ENCODE assay signal across 20 cellular contexts in genomic region chr4:103010827-103011226, GRCh38. TPM values are rescaled to one million over a fixed set of nuclear protein-coding genes. Genes with fewer than 3 reads are reported as not detected.
DNase-seq lines count a peak whose midpoint lies in the region; ATAC-seq and TF ChIP-seq lines count a peak whose summit lies in the region.
"Had no signal": no experiment of that assay in that cellular context is flagged by ENCODE, and none has a peak within 500 bp of the region (broad histone marks: within the 10 kb centered on the region; RNA-seq: fewer than 3 reads in every experiment).

No MANE protein-coding gene starts in this region.

- ATAC-seq in T-helper 17 cell (no peak), gastroesophageal sphincter (no peak), HG03460 (IDR thresholded peaks at IDR 0.05; ENCODE audit: unreplicated experiment) (no peak), HG02798 (IDR thresholded peaks at IDR 0.05; ENCODE audit: poor library complexity, unreplicated experiment) (no peak)

- peaks cover 11% of the 10 kb centered on the region for H3K4me1 Mint-ChIP-seq in T-helper 17 cell

- H3K27me3 ChIP-seq in gastroesophageal sphincter (no peaks in the 10 kb centered on the region), parathyroid adenoma (ENCODE audit: control insufficient read depth, insufficient read depth, low read length) (no peaks in the 10 kb centered on the region), tibial nerve (no peaks in the 10 kb centered on the region)
- H3K27me3 ChIP-seq: BLaER1, SJSA1 had no signal

- no peak overlapping the region for H3K4me3 Mint-ChIP-seq in T-helper 17 cell
- H3K4me3 Mint-ChIP-seq: CD4-positive, alpha-beta memory T cell had no signal

- TF ChIP-seq EP300 in gastroesophageal sphincter (IDR thresholded peaks at IDR 0.05) (no peak), tibial nerve (IDR thresholded peaks at IDR 0.05) (no peak)

- no peak overlapping the region for H3K4me3 ChIP-seq in gastroesophageal sphincter
- no peak overlapping the region for H3K4me3 ChIP-seq in parathyroid adenoma (ENCODE audit: low read depth, low read length)
- H3K4me3 ChIP-seq in tibial nerve, result no peak overlapping the region
- H3K4me3 ChIP-seq: BLaER1, K562, SJSA1 had no signal

- H3K4me2 ChIP-seq in parathyroid adenoma (ENCODE audit: low read length), result no peak overlapping the region
- H3K4me2 ChIP-seq: BLaER1 had no signal

- H3K4me1 ChIP-seq in gastroesophageal sphincter, result peaks cover 8 to 28% (median 16%) of the 10 kb centered on the region in 3 donors
- peaks cover 18% of the 10 kb centered on the region for H3K4me1 ChIP-seq in parathyroid adenoma
- peaks cover 0 to 20% (median 10%) of the 10 kb centered on the region in 4 donors for H3K4me1 ChIP-seq in tibial nerve
- H3K4me1 ChIP-seq: BLaER1, SJSA1 had no signal

- DNase-seq in T-helper 17 cell, result no peak
- DNase-seq in tibial nerve (ENCODE audit: low spot score in 2 of 2), result no peak
- no peak for DNase-seq in NAMALWA (ENCODE audit: low spot score)
- DNase-seq: CD4-positive, alpha-beta memory T cell; DMS153; GDM1; HCEC 1CT; NCI-H1694 treated with DMSO at 0.1 percent for 48 hours; NCI-H2107; NCI-H226; NCI-H524 treated with DMSO at 0.1 percent for 48 hours had no signal

- no peaks in the 10 kb centered on the region for H3K27me3 Mint-ChIP-seq in T-helper 17 cell
- H3K27me3 Mint-ChIP-seq: CD4-positive, alpha-beta memory T cell had no signal

- no peaks in the 10 kb centered on the region for H3K36me3 Mint-ChIP-seq in T-helper 17 cell (ENCODE audit: low read depth)
- H3K36me3 Mint-ChIP-seq: CD4-positive, alpha-beta memory T cell had no signal

- H3K9ac ChIP-seq in parathyroid adenoma, result no peak overlapping the region
- H3K9ac ChIP-seq: BLaER1 had no signal

- H3K27ac ChIP-seq in gastroesophageal sphincter (peak overlapping the region in 3 of 4 donors; percentile 74 to 83 (median 74)), parathyroid adenoma (peak overlapping the region; percentile 81), tibial nerve (peak overlapping the region in 3 of 4 donors; percentile 1 to 87 (median 78))
- H3K27ac ChIP-seq: BLaER1, SJSA1 had no signal

- H2AFZ ChIP-seq in parathyroid adenoma, result peak overlapping the region; percentile 73

- TF ChIP-seq POLR2A in gastroesophageal sphincter (IDR thresholded peaks at IDR 0.05) (no peak), tibial nerve (IDR thresholded peaks at IDR 0.05) (no peak)

- TF ChIP-seq CTCF in gastroesophageal sphincter (IDR thresholded peaks at IDR 0.05) (no peak), parathyroid adenoma (IDR thresholded peaks at IDR 0.05) (no peak), tibial nerve (IDR thresholded peaks at IDR 0.05) (no peak)

- H3K79me2 ChIP-seq in parathyroid adenoma, result no peaks in the 10 kb centered on the region

- H3K27ac Mint-ChIP-seq in T-helper 17 cell, result peak overlapping the region; percentile 29

- no peaks in the 10 kb centered on the region for H3K36me3 ChIP-seq in gastroesophageal sphincter
- H3K36me3 ChIP-seq in parathyroid adenoma (ENCODE audit: control insufficient read depth, insufficient read depth, low read length), result no peaks in the 10 kb centered on the region
- no peaks in the 10 kb centered on the region for H3K36me3 ChIP-seq in tibial nerve
- H3K36me3 ChIP-seq: BLaER1, SJSA1 had no signal

- H3K9me3 ChIP-seq in T-helper 17 cell (ENCODE audit: control insufficient read depth, low read length, poor library complexity, severe bottlenecking) (no peaks in the 10 kb centered on the region), gastroesophageal sphincter (no peaks in the 10 kb centered on the region), parathyroid adenoma (ENCODE audit: control insufficient read depth, low read length) (no peaks in the 10 kb centered on the region), tibial nerve (no peaks in the 10 kb centered on the region)
- H3K9me3 ChIP-seq: BLaER1, SJSA1 had no signal

- WGBS in gastroesophageal sphincter (ENCODE audit: low coverage in 1 of 2), 2 donors, result 60 to 100% methylated on average over 1 of the region's 1 CpG
- WGBS in tibial nerve, 2 donors, result 94 to 95% methylated on average over 1 of the region's 1 CpG

RNA-seq across cellular contexts. Expression of gene SLC9B1, which starts 8.7 kb away (rescaled TPM):
- total RNA-seq in T-helper 17 cell, result 1 to 10 TPM; 1.4 to 4.6 TPM
- total RNA-seq in gastroesophageal sphincter, result 1 to 10 TPM in 2 of 4 donors, under 1 TPM in 2; 0.25 to 2.8 (median 0.94) TPM
- total RNA-seq in tibial nerve, result 1 to 10 TPM; 1.5 to 4.2 (median 2.4) TPM
- total RNA-seq: Daoy, PC-3 had no signal
